ENCODE assay signal across 1 cellular context in genomic region chr2:97995026-97995733, GRCh38.
TF ChIP-seq lines count a peak whose summit lies in the region.

No MANE protein-coding gene starts in this region.

TF ChIP-seq in GM12878, 131 proteins besides CTCF, POLR2A, EP300 and RAD21 (continued from another document and continues in another):
- no peak for TF ChIP-seq PRDM15 (CRISPR knock-in tag; IDR thresholded peaks at IDR 0.05)
- TF ChIP-seq TBL1XR1 (IDR thresholded peaks at IDR 0.05; ENCODE audit: low read depth, low read length): peak; percentile 57; the same call in 1 of the 2 replicates
- TF ChIP-seq, protein P1, sequence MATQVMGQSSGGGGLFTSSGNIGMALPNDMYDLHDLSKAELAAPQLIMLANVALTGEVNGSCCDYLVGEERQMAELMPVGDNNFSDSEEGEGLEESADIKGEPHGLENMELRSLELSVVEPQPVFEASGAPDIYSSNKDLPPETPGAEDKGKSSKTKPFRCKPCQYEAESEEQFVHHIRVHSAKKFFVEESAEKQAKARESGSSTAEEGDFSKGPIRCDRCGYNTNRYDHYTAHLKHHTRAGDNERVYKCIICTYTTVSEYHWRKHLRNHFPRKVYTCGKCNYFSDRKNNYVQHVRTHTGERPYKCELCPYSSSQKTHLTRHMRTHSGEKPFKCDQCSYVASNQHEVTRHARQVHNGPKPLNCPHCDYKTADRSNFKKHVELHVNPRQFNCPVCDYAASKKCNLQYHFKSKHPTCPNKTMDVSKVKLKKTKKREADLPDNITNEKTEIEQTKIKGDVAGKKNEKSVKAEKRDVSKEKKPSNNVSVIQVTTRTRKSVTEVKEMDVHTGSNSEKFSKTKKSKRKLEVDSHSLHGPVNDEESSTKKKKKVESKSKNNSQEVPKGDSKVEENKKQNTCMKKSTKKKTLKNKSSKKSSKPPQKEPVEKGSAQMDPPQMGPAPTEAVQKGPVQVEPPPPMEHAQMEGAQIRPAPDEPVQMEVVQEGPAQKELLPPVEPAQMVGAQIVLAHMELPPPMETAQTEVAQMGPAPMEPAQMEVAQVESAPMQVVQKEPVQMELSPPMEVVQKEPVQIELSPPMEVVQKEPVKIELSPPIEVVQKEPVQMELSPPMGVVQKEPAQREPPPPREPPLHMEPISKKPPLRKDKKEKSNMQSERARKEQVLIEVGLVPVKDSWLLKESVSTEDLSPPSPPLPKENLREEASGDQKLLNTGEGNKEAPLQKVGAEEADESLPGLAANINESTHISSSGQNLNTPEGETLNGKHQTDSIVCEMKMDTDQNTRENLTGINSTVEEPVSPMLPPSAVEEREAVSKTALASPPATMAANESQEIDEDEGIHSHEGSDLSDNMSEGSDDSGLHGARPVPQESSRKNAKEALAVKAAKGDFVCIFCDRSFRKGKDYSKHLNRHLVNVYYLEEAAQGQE (IDR thresholded peaks at IDR 0.05; ENCODE audit: low read depth, low read length): no peak
- TF ChIP-seq CREB1 (IDR thresholded peaks at IDR 0.05; ENCODE audit: low read depth): no peak
- peak; percentile 85 for TF ChIP-seq DPF2 (IDR thresholded peaks at IDR 0.05)
- no peak for TF ChIP-seq HCFC1 (IDR thresholded peaks at IDR 0.05; ENCODE audit: low read length)
- no peak for TF ChIP-seq RBBP5 (conservative IDR thresholded peaks at IDR 0.05)
- no peak for TF ChIP-seq CEBPB (IDR thresholded peaks at IDR 0.05; ENCODE audit: borderline replicate concordance in 1 of 2, low read depth in 2 of 2, low read length in 2 of 2)
- TF ChIP-seq MEF2A (IDR thresholded peaks at IDR 0.05; ENCODE audit: insufficient read depth, low read depth, low read length): peak; percentile 87
- TF ChIP-seq STAT3 (IDR thresholded peaks at IDR 0.05; ENCODE audit: low read depth, low read length): no peak
- TF ChIP-seq, protein P2, sequence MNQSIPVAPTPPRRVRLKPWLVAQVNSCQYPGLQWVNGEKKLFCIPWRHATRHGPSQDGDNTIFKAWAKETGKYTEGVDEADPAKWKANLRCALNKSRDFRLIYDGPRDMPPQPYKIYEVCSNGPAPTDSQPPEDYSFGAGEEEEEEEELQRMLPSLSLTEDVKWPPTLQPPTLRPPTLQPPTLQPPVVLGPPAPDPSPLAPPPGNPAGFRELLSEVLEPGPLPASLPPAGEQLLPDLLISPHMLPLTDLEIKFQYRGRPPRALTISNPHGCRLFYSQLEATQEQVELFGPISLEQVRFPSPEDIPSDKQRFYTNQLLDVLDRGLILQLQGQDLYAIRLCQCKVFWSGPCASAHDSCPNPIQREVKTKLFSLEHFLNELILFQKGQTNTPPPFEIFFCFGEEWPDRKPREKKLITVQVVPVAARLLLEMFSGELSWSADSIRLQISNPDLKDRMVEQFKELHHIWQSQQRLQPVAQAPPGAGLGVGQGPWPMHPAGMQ (IDR thresholded peaks at IDR 0.05; ENCODE audit: borderline replicate concordance): no peak
- TF ChIP-seq PKNOX1 (IDR thresholded peaks at IDR 0.05): peak; percentile 52; the same call in 1 of the 2 replicates
- no peak for TF ChIP-seq TCF3 (IDR thresholded peaks at IDR 0.05; ENCODE audit: borderline replicate concordance, insufficient read depth, low read depth, low read length)
- TF ChIP-seq HDGF (IDR thresholded peaks at IDR 0.05): no peak
- peak; percentile 57; the same call in 1 of the 2 replicates for TF ChIP-seq SPI1 (IDR thresholded peaks at IDR 0.05; ENCODE audit: borderline replicate concordance, insufficient read depth, low read depth, low read length)
- TF ChIP-seq, protein P3, sequence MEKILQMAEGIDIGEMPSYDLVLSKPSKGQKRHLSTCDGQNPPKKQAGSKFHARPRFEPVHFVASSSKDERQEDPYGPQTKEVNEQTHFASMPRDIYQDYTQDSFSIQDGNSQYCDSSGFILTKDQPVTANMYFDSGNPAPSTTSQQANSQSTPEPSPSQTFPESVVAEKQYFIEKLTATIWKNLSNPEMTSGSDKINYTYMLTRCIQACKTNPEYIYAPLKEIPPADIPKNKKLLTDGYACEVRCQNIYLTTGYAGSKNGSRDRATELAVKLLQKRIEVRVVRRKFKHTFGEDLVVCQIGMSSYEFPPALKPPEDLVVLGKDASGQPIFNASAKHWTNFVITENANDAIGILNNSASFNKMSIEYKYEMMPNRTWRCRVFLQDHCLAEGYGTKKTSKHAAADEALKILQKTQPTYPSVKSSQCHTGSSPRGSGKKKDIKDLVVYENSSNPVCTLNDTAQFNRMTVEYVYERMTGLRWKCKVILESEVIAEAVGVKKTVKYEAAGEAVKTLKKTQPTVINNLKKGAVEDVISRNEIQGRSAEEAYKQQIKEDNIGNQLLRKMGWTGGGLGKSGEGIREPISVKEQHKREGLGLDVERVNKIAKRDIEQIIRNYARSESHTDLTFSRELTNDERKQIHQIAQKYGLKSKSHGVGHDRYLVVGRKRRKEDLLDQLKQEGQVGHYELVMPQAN (conservative IDR thresholded peaks at IDR 0.05): peak; percentile 82
- TF ChIP-seq ESRRA (IDR thresholded peaks at IDR 0.05; ENCODE audit: low read length): no peak
- TF ChIP-seq POLR2AphosphoS5 (IDR thresholded peaks at IDR 0.05; ENCODE audit: low read length): no peak; the same call in 1 of the 2 replicates
- no peak for TF ChIP-seq POLR2AphosphoS2 (IDR thresholded peaks at IDR 0.05; ENCODE audit: low read depth, low read length)
- TF ChIP-seq, protein P4, sequence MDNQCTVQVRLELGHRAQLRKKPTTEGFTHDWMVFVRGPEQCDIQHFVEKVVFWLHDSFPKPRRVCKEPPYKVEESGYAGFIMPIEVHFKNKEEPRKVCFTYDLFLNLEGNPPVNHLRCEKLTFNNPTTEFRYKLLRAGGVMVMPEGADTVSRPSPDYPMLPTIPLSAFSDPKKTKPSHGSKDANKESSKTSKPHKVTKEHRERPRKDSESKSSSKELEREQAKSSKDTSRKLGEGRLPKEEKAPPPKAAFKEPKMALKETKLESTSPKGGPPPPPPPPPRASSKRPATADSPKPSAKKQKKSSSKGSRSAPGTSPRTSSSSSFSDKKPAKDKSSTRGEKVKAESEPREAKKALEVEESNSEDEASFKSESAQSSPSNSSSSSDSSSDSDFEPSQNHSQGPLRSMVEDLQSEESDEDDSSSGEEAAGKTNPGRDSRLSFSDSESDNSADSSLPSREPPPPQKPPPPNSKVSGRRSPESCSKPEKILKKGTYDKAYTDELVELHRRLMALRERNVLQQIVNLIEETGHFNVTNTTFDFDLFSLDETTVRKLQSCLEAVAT (IDR thresholded peaks at IDR 0.05): peak; percentile 62; the same call in 1 of the 2 replicates
- TF ChIP-seq SIX5 (IDR thresholded peaks at IDR 0.05; ENCODE audit: low read depth, low read length, severe bottlenecking): no peak
- TF ChIP-seq, protein P5, sequence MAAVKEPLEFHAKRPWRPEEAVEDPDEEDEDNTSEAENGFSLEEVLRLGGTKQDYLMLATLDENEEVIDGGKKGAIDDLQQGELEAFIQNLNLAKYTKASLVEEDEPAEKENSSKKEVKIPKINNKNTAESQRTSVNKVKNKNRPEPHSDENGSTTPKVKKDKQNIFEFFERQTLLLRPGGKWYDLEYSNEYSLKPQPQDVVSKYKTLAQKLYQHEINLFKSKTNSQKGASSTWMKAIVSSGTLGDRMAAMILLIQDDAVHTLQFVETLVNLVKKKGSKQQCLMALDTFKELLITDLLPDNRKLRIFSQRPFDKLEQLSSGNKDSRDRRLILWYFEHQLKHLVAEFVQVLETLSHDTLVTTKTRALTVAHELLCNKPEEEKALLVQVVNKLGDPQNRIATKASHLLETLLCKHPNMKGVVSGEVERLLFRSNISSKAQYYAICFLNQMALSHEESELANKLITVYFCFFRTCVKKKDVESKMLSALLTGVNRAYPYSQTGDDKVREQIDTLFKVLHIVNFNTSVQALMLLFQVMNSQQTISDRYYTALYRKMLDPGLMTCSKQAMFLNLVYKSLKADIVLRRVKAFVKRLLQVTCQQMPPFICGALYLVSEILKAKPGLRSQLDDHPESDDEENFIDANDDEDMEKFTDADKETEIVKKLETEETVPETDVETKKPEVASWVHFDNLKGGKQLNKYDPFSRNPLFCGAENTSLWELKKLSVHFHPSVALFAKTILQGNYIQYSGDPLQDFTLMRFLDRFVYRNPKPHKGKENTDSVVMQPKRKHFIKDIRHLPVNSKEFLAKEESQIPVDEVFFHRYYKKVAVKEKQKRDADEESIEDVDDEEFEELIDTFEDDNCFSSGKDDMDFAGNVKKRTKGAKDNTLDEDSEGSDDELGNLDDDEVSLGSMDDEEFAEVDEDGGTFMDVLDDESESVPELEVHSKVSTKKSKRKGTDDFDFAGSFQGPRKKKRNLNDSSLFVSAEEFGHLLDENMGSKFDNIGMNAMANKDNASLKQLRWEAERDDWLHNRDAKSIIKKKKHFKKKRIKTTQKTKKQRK (IDR thresholded peaks at IDR 0.05; ENCODE audit: low read depth, low read length): no peak
- TF ChIP-seq BMI1 (IDR thresholded peaks at IDR 0.05; ENCODE audit: borderline replicate concordance): no peak
- peak; percentile 54 for TF ChIP-seq MEF2B (IDR thresholded peaks at IDR 0.05; ENCODE audit: partially characterized antibody, poor library complexity, severe bottlenecking)
- 0 out of 4 replicates have a peak, but pooled peaks of 1 of the 2 experiments have one; percentile 38 for TF ChIP-seq IKZF2 (IDR thresholded peaks at IDR 0.05)
- 0 out of 2 replicates have a peak, but pooled peaks have one; percentile 37 for TF ChIP-seq CHD1 (IDR thresholded peaks at IDR 0.05; ENCODE audit: low read depth, low read length)
- TF ChIP-seq RCOR1 (conservative IDR thresholded peaks at IDR 0.05; ENCODE audit: low read depth, low read length): no peak
- TF ChIP-seq, protein P6, sequence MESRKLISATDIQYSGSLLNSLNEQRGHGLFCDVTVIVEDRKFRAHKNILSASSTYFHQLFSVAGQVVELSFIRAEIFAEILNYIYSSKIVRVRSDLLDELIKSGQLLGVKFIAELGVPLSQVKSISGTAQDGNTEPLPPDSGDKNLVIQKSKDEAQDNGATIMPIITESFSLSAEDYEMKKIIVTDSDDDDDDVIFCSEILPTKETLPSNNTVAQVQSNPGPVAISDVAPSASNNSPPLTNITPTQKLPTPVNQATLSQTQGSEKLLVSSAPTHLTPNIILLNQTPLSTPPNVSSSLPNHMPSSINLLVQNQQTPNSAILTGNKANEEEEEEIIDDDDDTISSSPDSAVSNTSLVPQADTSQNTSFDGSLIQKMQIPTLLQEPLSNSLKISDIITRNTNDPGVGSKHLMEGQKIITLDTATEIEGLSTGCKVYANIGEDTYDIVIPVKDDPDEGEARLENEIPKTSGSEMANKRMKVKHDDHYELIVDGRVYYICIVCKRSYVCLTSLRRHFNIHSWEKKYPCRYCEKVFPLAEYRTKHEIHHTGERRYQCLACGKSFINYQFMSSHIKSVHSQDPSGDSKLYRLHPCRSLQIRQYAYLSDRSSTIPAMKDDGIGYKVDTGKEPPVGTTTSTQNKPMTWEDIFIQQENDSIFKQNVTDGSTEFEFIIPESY (IDR thresholded peaks at IDR 0.05): no peak
- TF ChIP-seq FOXM1 (IDR thresholded peaks at IDR 0.05; ENCODE audit: low read depth, low read length): peak; percentile 56; the same call in 1 of the 2 replicates
- no peak for TF ChIP-seq BCLAF1 (IDR thresholded peaks at IDR 0.05)
- peak; percentile 70; the same call in 1 of the 2 replicates for TF ChIP-seq PAX5 (IDR thresholded peaks at IDR 0.05; ENCODE audit: borderline replicate concordance, low read depth, low read length)
- TF ChIP-seq NFXL1 (IDR thresholded peaks at IDR 0.05; ENCODE audit: borderline replicate concordance): no peak; the same call in 1 of the 2 replicates
- TF ChIP-seq NBN (IDR thresholded peaks at IDR 0.05): 0 out of 2 replicates have a peak, but pooled peaks have one; percentile 26
- TF ChIP-seq NFIC (IDR thresholded peaks at IDR 0.05; ENCODE audit: low read depth, low read length): peak; percentile 57; the same call in 1 of the 2 replicates
- no peak for TF ChIP-seq FOS (IDR thresholded peaks at IDR 0.05; ENCODE audit: borderline replicate concordance, extremely low read depth, insufficient read length)
